Comparison of ENCODE assay signal across 9 cellular contexts in genomic region chr11:1832181-1832988, GRCh38. TPM values are rescaled to one million over a fixed set of nuclear protein-coding genes. Genes with fewer than 3 reads are reported as not detected.
DNase-seq lines count a peak whose midpoint lies in the region; ATAC-seq and TF ChIP-seq lines count a peak whose summit lies in the region.
"Had no signal": no experiment of that assay in that cellular context is flagged by ENCODE, and none has a peak within 500 bp of the region (broad histone marks: within the 10 kb centered on the region; RNA-seq: fewer than 3 reads in every experiment).

No MANE protein-coding gene starts in this region.

- CTCF ChIA-PET in activated CD4-positive, alpha-beta T cell treated with anti-CD3 and anti-CD28 coated beads for 36 hours (lab: Charles Lee): interaction anchor here (0.6 to 7.8 kb wide), 33 partner anchors 10 to 319 kb away, joined by 3 to 181 read pairs (median 4); partner anchors contain the start of gene H19

- DNase-seq in CD14-positive monocyte (ENCODE audit: low spot score): peak; percentile 53
- peak; percentile 82 for DNase-seq in HT-29 (ENCODE audit: low spot score)
- peak; percentile 81 for DNase-seq in activated CD4-positive, alpha-beta T cell treated with anti-CD3 and anti-CD28 coated beads for 36 hours
- DNase-seq in cerebellum (ENCODE audit: low spot score): peak; percentile 64
- peak; percentile 46 to 48 for DNase-seq in stimulated activated CD8-positive, alpha-beta memory T cell treated with anti-CD3 and anti-CD28 coated beads, Interleukin-4, amount 100 ng/mL, for 1 hour (ENCODE audit: low read depth in 2 of 2, low spot score in 1 of 2)
- DNase-seq in NCI-H146 (lab: John Stamatoyannopoulos, UW): no peak

- no peak overlapping the region for H3K27ac Mint-ChIP-seq in CD14-positive monocyte
- no peak overlapping the region for H3K27ac Mint-ChIP-seq in activated CD4-positive, alpha-beta T cell treated with anti-CD3 and anti-CD28 coated beads for 36 hours

- peak; percentile 75 to 81 for TF ChIP-seq RAD21 in liver (IDR thresholded peaks at IDR 0.05)

- H3K9me3 ChIP-seq in liver (ENCODE audit: control insufficient read depth in 4 of 4, low read length in 3 of 4): no peaks in the 10 kb centered on the region

- peaks cover 8% of the 10 kb centered on the region for H3K4me1 Mint-ChIP-seq in CD14-positive monocyte
- H3K4me1 Mint-ChIP-seq in activated CD4-positive, alpha-beta T cell treated with anti-CD3 and anti-CD28 coated beads for 36 hours: no peaks in the 10 kb centered on the region

- WGBS in liver: 14% methylated on average over 45 of the region's 45 CpGs

- no peaks in the 10 kb centered on the region for H3K27me3 ChIP-seq in liver (ENCODE audit: control insufficient read depth in 4 of 4, insufficient read depth in 4 of 4, low read length in 3 of 4)

- H3K27me3 Mint-ChIP-seq in CD14-positive monocyte (ENCODE audit: low read depth in 3 of 3): peaks cover 43 to 73% (median 43%) of the 10 kb centered on the region in 3 donors
- no peaks in the 10 kb centered on the region for H3K27me3 Mint-ChIP-seq in activated CD4-positive, alpha-beta T cell treated with anti-CD3 and anti-CD28 coated beads for 36 hours

- peak overlapping the region in 1 of 3 donors; percentile 27 for H3K4me3 ChIP-seq in liver (ENCODE audit: low read depth in 1 of 3, low read length in 3 of 3)

- TF ChIP-seq CTCF in CD14-positive monocyte (IDR thresholded peaks at IDR 0.05) (peak; percentile 100), liver (IDR thresholded peaks at IDR 0.05; ENCODE audit: low read depth, low read length, missing input control) (peak; percentile 81)

- peaks cover 5 to 27% (median 16%) of the 10 kb centered on the region in 4 donors for H3K4me1 ChIP-seq in liver (ENCODE audit: control insufficient read depth in 4 of 4, insufficient read depth in 4 of 4, low read length in 3 of 4)

- ATAC-seq in activated CD4-positive, alpha-beta T cell treated with anti-CD3 and anti-CD28 coated beads for 36 hours: peak; percentile 75
- ATAC-seq in GM21528 (IDR thresholded peaks at IDR 0.05; ENCODE audit: low FRiP score, unreplicated experiment): no peak

- H3K9ac ChIP-seq in liver (ENCODE audit: low read depth in 1 of 2, low read length in 2 of 2): no peak overlapping the region

- intact Hi-C loops in CD14-positive monocyte (cut with micrococcal nuclease): loop anchor here (1.0 to 10.0 kb wide), 4 partner anchors 82 to 315 kb away; partner anchors contain the start of gene TNNT3 (in 1 of the 2)
- intact Hi-C loops in activated CD4-positive, alpha-beta T cell treated with anti-CD3 and anti-CD28 coated beads for 36 hours (cut with DNase I, micrococcal nuclease): loop anchor here (1.0 to 2.0 kb wide), 4 partner anchors 138 to 180 kb away; no protein-coding TSS in a partner anchor

- peak overlapping the region; percentile 58 to 72 for H3K4me3 Mint-ChIP-seq in CD14-positive monocyte
- H3K4me3 Mint-ChIP-seq in activated CD4-positive, alpha-beta T cell treated with anti-CD3 and anti-CD28 coated beads for 36 hours: no peak overlapping the region

- peaks cover 0 to 2% (median 0%) of the 10 kb centered on the region in 7 donors for H3K9me3 Mint-ChIP-seq in CD14-positive monocyte
- no peaks in the 10 kb centered on the region for H3K9me3 Mint-ChIP-seq in activated CD4-positive, alpha-beta T cell treated with anti-CD3 and anti-CD28 coated beads for 36 hours (ENCODE audit: low read depth)

- POLR2A ChIA-PET in activated CD4-positive, alpha-beta T cell treated with anti-CD3 and anti-CD28 coated beads for 36 hours (lab: Charles Lee): interaction anchor here (0.8 to 1.2 kb wide), 2 partner anchors 138 to 140 kb away, joined by 3 read pairs; no protein-coding TSS in a partner anchor

- H3K36me3 Mint-ChIP-seq in CD14-positive monocyte: no peaks in the 10 kb centered on the region
- no peaks in the 10 kb centered on the region for H3K36me3 Mint-ChIP-seq in activated CD4-positive, alpha-beta T cell treated with anti-CD3 and anti-CD28 coated beads for 36 hours (ENCODE audit: low read depth)

- no peaks in the 10 kb centered on the region for H3K36me3 ChIP-seq in liver (ENCODE audit: control insufficient read depth in 4 of 4, insufficient read depth in 3 of 4, low read depth in 1 of 4, low read length in 3 of 4)

- no peak overlapping the region for H3K27ac ChIP-seq in liver (ENCODE audit: low read depth in 1 of 2, low read length in 2 of 2)

TF ChIP-seq in liver, 16 proteins besides CTCF, POLR2A, EP300 and RAD21:
- TF ChIP-seq EGR1 (IDR thresholded peaks at IDR 0.05; ENCODE audit: low read depth in 2 of 2) (no peak), HNF4A (conservative IDR thresholded peaks at IDR 0.05) (no peak), NR2F2 (IDR thresholded peaks at IDR 0.05) (no peak), FOXA1 (IDR thresholded peaks at IDR 0.05) (no peak), JUND (IDR thresholded peaks at IDR 0.05) (no peak), TAF1 (conservative IDR thresholded peaks at IDR 0.05) (no peak), HNF4G (IDR thresholded peaks at IDR 0.05) (no peak), YY1 (IDR thresholded peaks at IDR 0.05) (no peak), FOXA2 (IDR thresholded peaks at IDR 0.05) (no peak), RXRA (IDR thresholded peaks at IDR 0.05) (no peak), GABPA (IDR thresholded peaks at IDR 0.05 in 1 of 2, conservative IDR thresholded peaks at IDR 0.05 in 1 of 2) (no peak), SP1 (IDR thresholded peaks at IDR 0.05) (no peak), MAX (IDR thresholded peaks at IDR 0.05) (no peak)
- TF ChIP-seq, protein P1, sequence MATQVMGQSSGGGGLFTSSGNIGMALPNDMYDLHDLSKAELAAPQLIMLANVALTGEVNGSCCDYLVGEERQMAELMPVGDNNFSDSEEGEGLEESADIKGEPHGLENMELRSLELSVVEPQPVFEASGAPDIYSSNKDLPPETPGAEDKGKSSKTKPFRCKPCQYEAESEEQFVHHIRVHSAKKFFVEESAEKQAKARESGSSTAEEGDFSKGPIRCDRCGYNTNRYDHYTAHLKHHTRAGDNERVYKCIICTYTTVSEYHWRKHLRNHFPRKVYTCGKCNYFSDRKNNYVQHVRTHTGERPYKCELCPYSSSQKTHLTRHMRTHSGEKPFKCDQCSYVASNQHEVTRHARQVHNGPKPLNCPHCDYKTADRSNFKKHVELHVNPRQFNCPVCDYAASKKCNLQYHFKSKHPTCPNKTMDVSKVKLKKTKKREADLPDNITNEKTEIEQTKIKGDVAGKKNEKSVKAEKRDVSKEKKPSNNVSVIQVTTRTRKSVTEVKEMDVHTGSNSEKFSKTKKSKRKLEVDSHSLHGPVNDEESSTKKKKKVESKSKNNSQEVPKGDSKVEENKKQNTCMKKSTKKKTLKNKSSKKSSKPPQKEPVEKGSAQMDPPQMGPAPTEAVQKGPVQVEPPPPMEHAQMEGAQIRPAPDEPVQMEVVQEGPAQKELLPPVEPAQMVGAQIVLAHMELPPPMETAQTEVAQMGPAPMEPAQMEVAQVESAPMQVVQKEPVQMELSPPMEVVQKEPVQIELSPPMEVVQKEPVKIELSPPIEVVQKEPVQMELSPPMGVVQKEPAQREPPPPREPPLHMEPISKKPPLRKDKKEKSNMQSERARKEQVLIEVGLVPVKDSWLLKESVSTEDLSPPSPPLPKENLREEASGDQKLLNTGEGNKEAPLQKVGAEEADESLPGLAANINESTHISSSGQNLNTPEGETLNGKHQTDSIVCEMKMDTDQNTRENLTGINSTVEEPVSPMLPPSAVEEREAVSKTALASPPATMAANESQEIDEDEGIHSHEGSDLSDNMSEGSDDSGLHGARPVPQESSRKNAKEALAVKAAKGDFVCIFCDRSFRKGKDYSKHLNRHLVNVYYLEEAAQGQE (IDR thresholded peaks at IDR 0.05): no peak
- TF ChIP-seq, protein P2, sequence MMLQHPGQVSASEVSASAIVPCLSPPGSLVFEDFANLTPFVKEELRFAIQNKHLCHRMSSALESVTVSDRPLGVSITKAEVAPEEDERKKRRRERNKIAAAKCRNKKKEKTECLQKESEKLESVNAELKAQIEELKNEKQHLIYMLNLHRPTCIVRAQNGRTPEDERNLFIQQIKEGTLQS (IDR thresholded peaks at IDR 0.05): no peak

RNA-seq across cellular contexts. Expression of gene SYT8, which starts 2.4 kb away (rescaled TPM):
- polyA plus RNA-seq in CD14-positive monocyte (not detected), liver (under 1 TPM; 0.43 to 0.99 TPM)
- 59.9 and 63.4 TPM in 2 replicates for total RNA-seq in HT-29 (2014; rRNA removed; shearing (Covaris generic))
- not detected for total RNA-seq in activated CD4-positive, alpha-beta T cell treated with anti-CD3 and anti-CD28 coated beads for 36 hours
- total RNA-seq in cerebellum (not detected), liver (under 1 TPM; 0.17 to 0.28 TPM)
- total RNA-seq: temporal lobe had no signal

RNA-seq across cellular contexts. Expression of gene TNNI2, which starts 6.4 kb away (rescaled TPM):
- polyA plus RNA-seq in CD14-positive monocyte (10 to 100 TPM; 11.4 to 11.7 TPM), liver (under 1 TPM in 1 of 2 donors, not detected in 1; 0.22 TPM)
- total RNA-seq in HT-29 (2014; rRNA removed; shearing (Covaris generic)): 4.6 and 17.2 TPM in 2 replicates
- total RNA-seq in activated CD4-positive, alpha-beta T cell treated with anti-CD3 and anti-CD28 coated beads for 36 hours: not detected
- total RNA-seq in cerebellum (not detected), liver (under 1 TPM in 1 of 2 donors, not detected in 1; 0.28 TPM)
- total RNA-seq: temporal lobe had no signal

RNA-seq across cellular contexts. Expression of gene LSP1, which starts 20.5 kb away (rescaled TPM):
- polyA plus RNA-seq in CD14-positive monocyte (100 to 1,000 TPM; 542 to 646 TPM), liver (1 to 10 TPM; 5.2 to 6.3 TPM)
- 0.05 and 0.60 TPM in 2 replicates for total RNA-seq in HT-29 (2014; rRNA removed; shearing (Covaris generic))
- total RNA-seq in activated CD4-positive, alpha-beta T cell treated with anti-CD3 and anti-CD28 coated beads for 36 hours: 100 to 1,000 TPM; 193 to 227 TPM
- total RNA-seq in cerebellum (0.82 TPM), liver (1 to 10 TPM; 5.0 to 7.7 TPM)

RNA-seq across cellular contexts. Expression of gene PRR33, which starts 59.3 kb away (rescaled TPM):
- not detected for polyA plus RNA-seq in CD14-positive monocyte
- not detected in 2 replicates for total RNA-seq in HT-29 (2014; rRNA removed; shearing (Covaris generic))
- under 1 TPM; 0.07 to 0.09 TPM for total RNA-seq in activated CD4-positive, alpha-beta T cell treated with anti-CD3 and anti-CD28 coated beads for 36 hours
- not detected for total RNA-seq in cerebellum
- not detected for total RNA-seq in liver
- not detected for polyA plus RNA-seq in liver
- total RNA-seq: temporal lobe had no signal

Comparison
In these comparisons a context has a peak if more than half of its experiments do, and no peak if none do; other contexts are left out.
1. RNA of gene SYT8, which starts 2.4 kb away (total RNA-seq): 59.9 to 63.4 TPM in HT-29; 0.17 to 0.28 TPM in liver, not detected in activated CD4-positive, alpha-beta T cell treated with anti-CD3 and anti-CD28 coated beads for 36 hours and not detected in cerebellum (single experiment); every median in the first group is over 10 times any median in the second.
2. RNA of gene LSP1, which starts 20.5 kb away (total RNA-seq): 193 to 227 TPM in activated CD4-positive, alpha-beta T cell treated with anti-CD3 and anti-CD28 coated beads for 36 hours; 5.0 to 7.7 TPM in liver, 0.82 TPM in cerebellum (single experiment) and 0.05 to 0.60 TPM in HT-29; every median in the first group is over 10 times any median in the second.